27 cellular contexts compared by ENCODE assay signal in genomic region chr3:140427786-140428185, GRCh38.
"Had no signal": no experiment of that assay in that cellular context is flagged by ENCODE, and none has a peak within 500 bp of the region (broad histone marks: within the 10 kb centered on the region; RNA-seq: fewer than 3 reads in every experiment).

No MANE protein-coding gene starts in this region.

- H3K9me3 ChIP-seq: adrenal gland, body of pancreas, breast epithelium had no signal

- DNase-seq: activated CD4-positive, alpha-beta memory T cell treated with anti-CD3 and anti-CD28 coated beads for 36 hours; activated CD4-positive, alpha-beta T cell treated with anti-CD3 and anti-CD28 coated beads for 36 hours; activated CD4-positive, alpha-beta T cell treated with anti-CD3 and anti-CD28 coated beads, Interleukin-2, amount 10 ng/mL, durations not matched to agents 24 days and 14 days; activated CD4-positive, CD25-positive, alpha-beta regulatory T cell; activated CD4-positive, CD25-positive, alpha-beta regulatory T cell treated with anti-CD3 and anti-CD28 coated beads, Interleukin-2, amount 50 U/mL, for 72 hours; activated CD8-positive, alpha-beta T cell treated with anti-CD3 and anti-CD28 coated beads, Interleukin-2, amount 10 ng/mL, durations not matched to agents 7 days and 5 days; activated effector memory CD4-positive, alpha-beta T cell treated with anti-CD3 and anti-CD28 coated beads, Interleukin-2, amount 50 U/mL, for 16 hours; activated naive CD4-positive, alpha-beta T cell treated with anti-CD3 and anti-CD28 coated beads for 36 hours; activated naive CD8-positive, alpha-beta T cell treated with anti-CD3 and anti-CD28 coated beads for 36 hours; activated naive CD8-positive, alpha-beta T cell treated with anti-CD3 and anti-CD28 coated beads, Interleukin-2, amount 50 U/mL, for 24 hours; activated T-cell treated with anti-CD3 and anti-CD28 coated beads, Interleukin-2, amount 50 U/mL, for 48 hours; amygdala; aorta; body of pancreas; caudate nucleus; cortex of kidney; dermis blood vessel endothelial cell; effector CD4-positive, alpha-beta T cell; effector memory CD8-positive, alpha-beta T cell; foreskin fibroblast; T-helper 2 cell had no signal

- H3K36me3 Mint-ChIP-seq: activated CD4-positive, alpha-beta memory T cell treated with anti-CD3 and anti-CD28 coated beads for 36 hours; activated naive CD4-positive, alpha-beta T cell treated with anti-CD3 and anti-CD28 coated beads, Interleukin-2, amount 50 U/mL, for 24 hours; activated naive CD8-positive, alpha-beta T cell treated with anti-CD3 and anti-CD28 coated beads for 36 hours had no signal

- H3K27me3 Mint-ChIP-seq: activated CD4-positive, alpha-beta memory T cell treated with anti-CD3 and anti-CD28 coated beads for 36 hours had no signal

- H3K36me3 ChIP-seq: adrenal gland, breast epithelium had no signal

- H3K4me1 Mint-ChIP-seq: activated CD4-positive, alpha-beta T cell treated with anti-CD3 and anti-CD28 coated beads for 36 hours; activated CD4-positive, alpha-beta T cell treated with anti-CD3 and anti-CD28 coated beads, Interleukin-2, amount 10 ng/mL, durations not matched to agents 24 days and 14 days; activated naive CD4-positive, alpha-beta T cell treated with anti-CD3 and anti-CD28 coated beads, Interleukin-2, amount 50 U/mL, for 24 hours; activated naive CD8-positive, alpha-beta T cell treated with anti-CD3 and anti-CD28 coated beads for 36 hours; activated naive CD8-positive, alpha-beta T cell treated with anti-CD3 and anti-CD28 coated beads, Interleukin-2, amount 50 U/mL, for 24 hours had no signal

- H3K4me3 Mint-ChIP-seq: activated CD4-positive, alpha-beta memory T cell treated with anti-CD3 and anti-CD28 coated beads for 36 hours; activated CD4-positive, alpha-beta T cell treated with anti-CD3 and anti-CD28 coated beads for 36 hours; activated CD4-positive, alpha-beta T cell treated with anti-CD3 and anti-CD28 coated beads, Interleukin-2, amount 10 ng/mL, durations not matched to agents 24 days and 14 days; activated CD8-positive, alpha-beta T cell treated with anti-CD3 and anti-CD28 coated beads, Interleukin-2, amount 10 ng/mL, durations not matched to agents 7 days and 5 days; activated naive CD4-positive, alpha-beta T cell treated with anti-CD3 and anti-CD28 coated beads for 36 hours; activated naive CD4-positive, alpha-beta T cell treated with anti-CD3 and anti-CD28 coated beads, Interleukin-2, amount 50 U/mL, for 24 hours; activated naive CD8-positive, alpha-beta T cell treated with anti-CD3 and anti-CD28 coated beads for 36 hours; activated naive CD8-positive, alpha-beta T cell treated with anti-CD3 and anti-CD28 coated beads, Interleukin-2, amount 50 U/mL, for 24 hours; activated T-helper 1 cell treated with anti-CD3 and anti-CD28 coated beads, Interleukin-12 subunit alpha, Interleukin-12 subunit beta, Interleukin-2, Interleukin-4 antibody, amounts not matched to agents 30 ng/mL and 10 ng/mL and 1 ng/mL, durations not matched to agents 14 hours and 24 hours and 36 hours; effector memory CD8-positive, alpha-beta T cell had no signal

- H3K4me1 ChIP-seq: adrenal gland, breast epithelium had no signal

- H3K9me3 Mint-ChIP-seq: activated CD4-positive, alpha-beta memory T cell treated with anti-CD3 and anti-CD28 coated beads for 36 hours; activated CD4-positive, alpha-beta T cell treated with anti-CD3 and anti-CD28 coated beads, Interleukin-2, amount 10 ng/mL, durations not matched to agents 24 days and 14 days; activated naive CD4-positive, alpha-beta T cell treated with anti-CD3 and anti-CD28 coated beads for 36 hours; activated naive CD4-positive, alpha-beta T cell treated with anti-CD3 and anti-CD28 coated beads, Interleukin-2, amount 50 U/mL, for 24 hours; activated naive CD8-positive, alpha-beta T cell treated with anti-CD3 and anti-CD28 coated beads for 36 hours; activated naive CD8-positive, alpha-beta T cell treated with anti-CD3 and anti-CD28 coated beads, Interleukin-2, amount 50 U/mL, for 24 hours; activated T-helper 1 cell treated with anti-CD3 and anti-CD28 coated beads, Interleukin-12 subunit alpha, Interleukin-12 subunit beta, Interleukin-2, Interleukin-4 antibody, amounts not matched to agents 30 ng/mL and 10 ng/mL and 1 ng/mL, durations not matched to agents 14 hours and 24 hours and 36 hours; activated T-helper 2 cell treated with anti-CD3 and anti-CD28 coated beads, Interferon-gamma antibody, Interleukin-2, Interleukin-4, amounts not matched to agents 10 μg/mL and 5 μg/mL and 100 μg/mL, durations not matched to agents 14 hours and 24 hours and 36 hours; effector memory CD8-positive, alpha-beta T cell had no signal

- H3K27ac Mint-ChIP-seq: activated CD4-positive, alpha-beta memory T cell treated with anti-CD3 and anti-CD28 coated beads for 36 hours; activated CD4-positive, alpha-beta T cell treated with anti-CD3 and anti-CD28 coated beads for 36 hours; activated CD4-positive, alpha-beta T cell treated with anti-CD3 and anti-CD28 coated beads, Interleukin-2, amount 10 ng/mL, durations not matched to agents 24 days and 14 days; activated CD8-positive, alpha-beta T cell treated with anti-CD3 and anti-CD28 coated beads, Interleukin-2, amount 10 ng/mL, durations not matched to agents 7 days and 5 days; activated naive CD4-positive, alpha-beta T cell treated with anti-CD3 and anti-CD28 coated beads for 36 hours; activated naive CD4-positive, alpha-beta T cell treated with anti-CD3 and anti-CD28 coated beads, Interleukin-2, amount 50 U/mL, for 24 hours; activated naive CD8-positive, alpha-beta T cell treated with anti-CD3 and anti-CD28 coated beads for 36 hours; activated naive CD8-positive, alpha-beta T cell treated with anti-CD3 and anti-CD28 coated beads, Interleukin-2, amount 50 U/mL, for 24 hours; activated T-helper 1 cell treated with anti-CD3 and anti-CD28 coated beads, Interleukin-12 subunit alpha, Interleukin-12 subunit beta, Interleukin-2, Interleukin-4 antibody, amounts not matched to agents 30 ng/mL and 10 ng/mL and 1 ng/mL, durations not matched to agents 14 hours and 24 hours and 36 hours; activated T-helper 2 cell treated with anti-CD3 and anti-CD28 coated beads, Interferon-gamma antibody, Interleukin-2, Interleukin-4, amounts not matched to agents 10 μg/mL and 5 μg/mL and 100 μg/mL, durations not matched to agents 14 hours and 24 hours and 36 hours; effector memory CD8-positive, alpha-beta T cell had no signal

- H3K27me3 ChIP-seq: adrenal gland, body of pancreas, breast epithelium had no signal

- H3K4me3 ChIP-seq: adrenal gland, body of pancreas, breast epithelium had no signal

- H3K27ac ChIP-seq: adrenal gland, body of pancreas, breast epithelium, epithelial cell of prostate had no signal
